7 cellular contexts compared by ENCODE assay signal in the genomic region with DNA sequence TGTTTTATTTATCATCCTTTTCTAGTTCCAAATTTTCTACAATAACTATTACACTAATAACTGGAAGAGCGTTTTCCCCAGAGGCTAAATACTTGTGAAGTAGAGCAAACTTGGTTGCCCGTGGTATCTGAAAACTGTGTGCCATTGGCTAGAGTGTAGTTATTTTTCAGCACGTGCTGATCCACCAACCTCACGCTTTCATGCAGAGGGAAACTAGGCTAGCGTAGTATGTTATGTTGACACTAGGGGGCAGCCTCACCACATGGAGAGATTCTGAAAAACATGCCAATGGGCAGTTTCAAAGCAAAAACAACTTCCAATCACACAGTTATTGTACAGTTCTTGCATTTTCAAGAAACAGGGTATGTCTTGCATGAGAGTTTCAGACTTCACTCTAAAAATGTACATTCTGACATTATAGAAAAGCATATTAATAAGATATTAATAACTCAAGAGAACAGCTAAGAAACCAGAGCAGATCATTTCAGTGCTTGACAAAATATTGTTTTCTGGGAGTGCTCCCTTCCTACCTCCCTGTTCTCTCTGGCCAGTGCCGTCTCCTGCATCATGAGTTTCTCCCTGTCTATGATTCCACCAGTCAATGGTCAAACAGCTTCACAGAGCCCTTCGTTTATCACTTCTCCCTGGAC. TPM values are rescaled to one million over a fixed set of nuclear protein-coding genes. Genes with fewer than 3 reads are reported as not detected.
DNase-seq lines count a peak whose midpoint lies in the region; ATAC-seq and TF ChIP-seq lines count a peak whose summit lies in the region.

No MANE protein-coding gene starts in this region.

- no TSS peak for BruUV-seq in PC-9 (replicated peaks; lab: Mats Ljungman, UMichigan)

- no peaks in the 10 kb centered on the region for H4K20me1 ChIP-seq in PC-9 (ENCODE audit: insufficient read depth)

- CTCF ChIA-PET in PC-9 (lab: Charles Lee), result interaction anchor here (0.6 to 1.0 kb wide), 2 partner anchors 40 to 784 kb away, joined by 3 read pairs; a partner anchor contains a TSS

- H3K36me3 ChIP-seq in PC-9 (ENCODE audit: low read depth), result no peaks in the 10 kb centered on the region
- peaks cover 4% of the 10 kb centered on the region for H3K36me3 ChIP-seq in thoracic aorta

- no peaks in the 10 kb centered on the region for H3K79me2 ChIP-seq in PC-9 (ENCODE audit: low read depth)

- peaks cover 8% of the 10 kb centered on the region; the same call in 1 of the 2 replicates for H3F3A ChIP-seq in PC-9 (ENCODE audit: insufficient read depth, low read depth)

- POLR2A ChIA-PET in PC-9 (lab: Charles Lee; ENCODE audit: unreplicated experiment), result no interaction called here

- peak; percentile 84 for TF ChIP-seq CTCF in GM12864 (IDR thresholded peaks at IDR 0.05; ENCODE audit: low read depth, low read length, missing control alignments)
- peak; percentile 85 for TF ChIP-seq CTCF in PC-9 (conservative IDR thresholded peaks at IDR 0.05)
- peak; percentile 91 for TF ChIP-seq CTCF in nephron progenitor cell (IDR thresholded peaks at IDR 0.05)
- peak; percentile 85 for TF ChIP-seq CTCF in thoracic aorta (IDR thresholded peaks at IDR 0.05)

- H3K27me3 ChIP-seq in PC-9 (ENCODE audit: insufficient read depth, low read depth) (no peaks in the 10 kb centered on the region), thoracic aorta (replicated peaks; ENCODE audit: insufficient read depth) (no peaks in the 10 kb centered on the region)

- no peaks in the 10 kb centered on the region for H3K27me3 Mint-ChIP-seq in nephron progenitor cell (ENCODE audit: low read depth, poor library complexity)

- H3K4me3 Mint-ChIP-seq in nephron progenitor cell, result no peak overlapping the region

- no peaks in the 10 kb centered on the region for H3K9me3 ChIP-seq in PC-9 (ENCODE audit: insufficient read depth, low read depth)
- H3K9me3 ChIP-seq in thoracic aorta, result no peaks in the 10 kb centered on the region

- DNase-seq in GM12864 (ENCODE audit: low read depth) (peak; percentile 26), HT-29 (ENCODE audit: low spot score) (peak; percentile 80), PC-9 (peak; percentile 48 to 63), activated T-cell treated with anti-CD3 and anti-CD28 coated beads for 24 hours (ENCODE audit: low read depth) (peak; percentile 64), fibroblast of gingiva (ENCODE audit: low read depth) (peak; percentile 71), nephron progenitor cell (peak; percentile 75), thoracic aorta (ENCODE audit: low spot score) (peak; percentile 22)

- no peaks in the 10 kb centered on the region for H3K9me3 Mint-ChIP-seq in nephron progenitor cell

- peaks cover 78% of the 10 kb centered on the region for H3K36me3 Mint-ChIP-seq in nephron progenitor cell (ENCODE audit: low read depth)

- no peak overlapping the region for H3K4me2 ChIP-seq in PC-9

- no peak overlapping the region for H2AFZ ChIP-seq in PC-9

- H3K4me3 ChIP-seq in GM12864 (ENCODE audit: low read depth, low read length) (no peak overlapping the region), PC-9 (no peak overlapping the region), thoracic aorta (no peak overlapping the region)

- peaks cover 20% of the 10 kb centered on the region for H3K4me1 ChIP-seq in PC-9 (replicated peaks; ENCODE audit: insufficient read depth)
- no peaks in the 10 kb centered on the region for H3K4me1 ChIP-seq in thoracic aorta (ENCODE audit: control insufficient read depth in 1 of 2, low read depth in 2 of 2)

- ATAC-seq in thoracic aorta (ENCODE audit: insufficient number of reproducible peaks, low FRiP score, low read depth), result peak; percentile 52

- peak overlapping the region; percentile 72 for H3K27ac Mint-ChIP-seq in nephron progenitor cell

- no peaks in the 10 kb centered on the region for H3K9me2 ChIP-seq in PC-9 (ENCODE audit: insufficient read depth)

- intact Hi-C loops in PC-9 (cut with micrococcal nuclease; ENCODE audit: unreplicated experiment), result loop anchor here (1.0 to 10.0 kb wide), 5 partner anchors 65 to 752 kb away; a partner anchor contains a TSS

- 0 out of 2 replicates have a peak overlapping the region, but pooled peaks have one; percentile 62 for H3K27ac ChIP-seq in PC-9
- H3K27ac ChIP-seq in thoracic aorta, result no peak overlapping the region

- peaks cover 28% of the 10 kb centered on the region for H3K4me1 Mint-ChIP-seq in nephron progenitor cell

RNA-seq across cellular contexts. Expression of a gene that starts 39.7 kb away (rescaled TPM):
- total RNA-seq in HT-29 (2014; rRNA removed; shearing (Covaris generic)), result 0.05 and 0.86 TPM in 2 replicates
- total RNA-seq in PC-9 (2021), result 0.43 and 0.57 TPM in 2 replicates
- not detected for total RNA-seq in thoracic aorta

Comparison
In these comparisons a context has a peak if more than half of its experiments do, and no peak if none do; other contexts are left out.
1. DNase-seq: peak in every context shown above with its lines; median percentile 80 in HT-29; 75 in nephron progenitor cell; 71 in fibroblast of gingiva; 64 in activated T-cell treated with anti-CD3 and anti-CD28 coated beads for 24 hours; 56 in PC-9; 26 in GM12864; 22 in thoracic aorta.